7 cellular contexts compared by ENCODE assay signal in genomic region chr2:184597996-184598312, GRCh38. TPM values are rescaled to one million over a fixed set of nuclear protein-coding genes. Genes with fewer than 3 reads are reported as not detected.
A peak's percentile ranks its signal among the peaks of the same experiment; 100 is the strongest.
DNase-seq lines count a peak whose midpoint lies in the region; ATAC-seq and TF ChIP-seq lines count a peak whose summit lies in the region.

No MANE protein-coding gene starts in this region.

- TF ChIP-seq POLR2A in HCT116 (IDR thresholded peaks at IDR 0.05; ENCODE audit: borderline replicate concordance, extremely low read depth, insufficient read depth, insufficient read length): no peak

- H3K27ac ChIP-seq in HCT116 (ENCODE audit: low read depth, low read length) (peak overlapping the region; percentile 27; the same call in 1 of the 2 replicates), SU-DHL-6 (ENCODE audit: low read depth, low read length) (peak overlapping the region; percentile 79), iPS-18a (ENCODE audit: low read length) (no peak overlapping the region), substantia nigra (ENCODE audit: low read depth, low read length, poor library complexity, severe bottlenecking) (peak overlapping the region; percentile 0)

- RAD21 ChIA-PET in HCT116 (lab: Charles Lee; ENCODE audit: low non-redundant PET in 1 of 2, low total read pairs in 2 of 2, uncharacterized antibody in 2 of 2, unreplicated experiment in 2 of 2): no interaction called here

- H2AFZ ChIP-seq in HCT116 (ENCODE audit: low read depth, low read length, poor library complexity, severe bottlenecking): no peak overlapping the region
- peak overlapping the region; percentile 91 for H2AFZ ChIP-seq in SU-DHL-6 (ENCODE audit: low read depth, low read length, severe bottlenecking)

- H3K4me1 ChIP-seq in HCT116 (ENCODE audit: control insufficient read depth in 1 of 2, insufficient read depth in 2 of 2, low read length in 2 of 2): peaks cover 0 to 16% of the 10 kb centered on the region in 2 experiments; a peak in 2 of 4 replicates
- H3K4me1 ChIP-seq in iPS-18a (ENCODE audit: control insufficient read depth, low read depth, low read length): peaks cover 3% of the 10 kb centered on the region

- 0 out of 2 replicates have a peak, but pooled peaks cover 3% of the 10 kb centered on the region for H4K20me1 ChIP-seq in HCT116 (ENCODE audit: insufficient read depth)
- peaks cover 21% of the 10 kb centered on the region for H4K20me1 ChIP-seq in SU-DHL-6 (ENCODE audit: low read depth, low read length)

- peaks cover 17% of the 10 kb centered on the region; the same call in 1 of the 2 replicates for H3K79me2 ChIP-seq in HCT116 (ENCODE audit: insufficient read depth, low read length)
- H3K79me2 ChIP-seq in SU-DHL-6 (ENCODE audit: insufficient read depth, low read length): peaks cover 50% of the 10 kb centered on the region

- H3F3A ChIP-seq in SU-DHL-6 (ENCODE audit: insufficient read depth): peaks cover 26% of the 10 kb centered on the region

- DNase-seq in HCT116 (ENCODE audit: low read depth, low spot score): no peak
- DNase-seq in substantia nigra (lab: John Stamatoyannopoulos, UW): peak in 2 of 49 donors; percentile 47 to 51
- no peak for DNase-seq in stimulated activated CD4-positive, alpha-beta T cell treated with anti-CD3 and anti-CD28 coated beads, Interleukin-4, amount 100 ng/mL, for 24 hours
- DNase-seq in OCI-M2 (lab: John Stamatoyannopoulos, UW; ENCODE audit: unreplicated experiment): no peak

- H3K4me3 ChIP-seq in HCT116 (replicated peaks in 1 of 2; ENCODE audit: low read depth in 1 of 2, low read length in 2 of 2): peak overlapping the region; percentile 41 to 61
- peak overlapping the region; percentile 92 for H3K4me3 ChIP-seq in SU-DHL-6 (ENCODE audit: insufficient read depth, low read length, poor library complexity, severe bottlenecking)
- peak overlapping the region; percentile 67 for H3K4me3 ChIP-seq in iPS-18a (ENCODE audit: low read length)

- no peaks in the 10 kb centered on the region for H3K27me3 ChIP-seq in HCT116 (ENCODE audit: insufficient read depth, low read length)
- no peaks in the 10 kb centered on the region for H3K27me3 ChIP-seq in SU-DHL-6 (ENCODE audit: low read length)
- H3K27me3 ChIP-seq in iPS-18a (ENCODE audit: control insufficient read depth, insufficient read depth, low read length): peaks cover 45% of the 10 kb centered on the region

- no peak for TF ChIP-seq CTCF in HCT116 (IDR thresholded peaks at IDR 0.05 in 2 of 3, conservative IDR thresholded peaks at IDR 0.05 in 1 of 3; ENCODE audit: borderline replicate concordance in 1 of 3, insufficient read depth in 1 of 3, low read depth in 2 of 3, low read length in 2 of 3)
- TF ChIP-seq CTCF in SU-DHL-6 (IDR thresholded peaks at IDR 0.05; ENCODE audit: insufficient read depth, low read length, poor library complexity, severe bottlenecking): no peak

- no peaks in the 10 kb centered on the region for H3K9me3 ChIP-seq in HCT116 (ENCODE audit: control insufficient read depth in 1 of 2, insufficient read depth in 1 of 2, low read depth in 1 of 2, low read length in 2 of 2)
- H3K9me3 ChIP-seq in SU-DHL-6 (ENCODE audit: insufficient read depth, low read length): no peaks in the 10 kb centered on the region
- no peaks in the 10 kb centered on the region for H3K9me3 ChIP-seq in iPS-18a (ENCODE audit: control insufficient read depth, low read depth, low read length)

- ATAC-seq in HCT116 (no peak; the same call in 1 of the 2 replicates), HG02759 (IDR thresholded peaks at IDR 0.05; ENCODE audit: unreplicated experiment) (no peak)

- TF ChIP-seq RAD21 in HCT116 (IDR thresholded peaks at IDR 0.05; ENCODE audit: low read depth): no peak

- H3K9me2 ChIP-seq in HCT116 (ENCODE audit: insufficient read depth) (no peaks in the 10 kb centered on the region), SU-DHL-6 (replicated peaks; ENCODE audit: insufficient read depth, low read length) (no peaks in the 10 kb centered on the region)

- peak overlapping the region; percentile 63 for H3K9ac ChIP-seq in HCT116 (ENCODE audit: low read length)
- H3K9ac ChIP-seq in SU-DHL-6 (ENCODE audit: low read length): peak overlapping the region; percentile 94
- no peak overlapping the region for H3K9ac ChIP-seq in iPS-18a (ENCODE audit: low read length)

- H3K4me2 ChIP-seq in HCT116 (ENCODE audit: low read length) (peak overlapping the region; percentile 76), SU-DHL-6 (ENCODE audit: low read depth, low read length, poor library complexity, severe bottlenecking) (peak overlapping the region; percentile 90)

- BruUV-seq in HCT116 (replicated peaks; lab: Mats Ljungman, UMichigan): no TSS peak

- CTCF ChIA-PET in HCT116 (lab: Charles Lee): no interaction called here

- POLR2A ChIA-PET in HCT116 (lab: Charles Lee): no interaction called here

- intact Hi-C loops in HCT116 (cut with micrococcal nuclease): no loop called here

- H3K36me3 ChIP-seq in HCT116 (ENCODE audit: control insufficient read depth in 1 of 2, insufficient read depth in 2 of 2, low read length in 2 of 2) (no peaks in the 10 kb centered on the region), SU-DHL-6 (ENCODE audit: low read length) (peaks cover 26% of the 10 kb centered on the region), iPS-18a (ENCODE audit: control insufficient read depth, low read depth, low read length) (no peaks in the 10 kb centered on the region)

TF ChIP-seq in HCT116, 20 proteins besides CTCF, POLR2A, EP300 and RAD21:
- TF ChIP-seq SIN3A (IDR thresholded peaks at IDR 0.05; ENCODE audit: low read depth) (no peak), REST (IDR thresholded peaks at IDR 0.05; ENCODE audit: low read depth) (no peak), SRF (IDR thresholded peaks at IDR 0.05; ENCODE audit: low read depth) (no peak), TCF7L2 (IDR thresholded peaks at IDR 0.05; ENCODE audit: borderline replicate concordance, extremely low read depth, insufficient read depth, insufficient read length) (no peak), EGR1 (IDR thresholded peaks at IDR 0.05; ENCODE audit: low read depth) (no peak), MAX (IDR thresholded peaks at IDR 0.05) (no peak), YY1 (IDR thresholded peaks at IDR 0.05; ENCODE audit: extremely low read depth, insufficient replicate concordance, low read depth, low read length) (no peak)
TF ChIP-seq in HCT116: peak in this region for 0.

RNA-seq across cellular contexts. Expression of gene ZNF804A, which starts 0.4 kb away (rescaled TPM):
- 0.61 TPM for total RNA-seq in HCT116 (2021; ENCODE audit: unreplicated experiment)
- 0.06 and 0.20 TPM in 2 replicates for polyA plus RNA-seq in HCT116 (2012)
